1 cellular context compared by ENCODE assay signal in genomic region chr1:39269791-39270342, GRCh38.
A peak's percentile ranks its signal among the peaks of the same experiment; 100 is the strongest.
TF ChIP-seq lines count a peak whose summit lies in the region.

No MANE protein-coding gene starts in this region.

TF ChIP-seq in K562, 482 proteins besides CTCF, POLR2A, EP300 and RAD21 (continued from another document and continues in another):
- no peak for TF ChIP-seq ZNF277 (CRISPR knock-in tag; IDR thresholded peaks at IDR 0.05; ENCODE audit: borderline replicate concordance)
- no peak for TF ChIP-seq SNRNP70 (optimal IDR thresholded peaks at IDR 0.05; ENCODE audit: low read depth, low read length)
- TF ChIP-seq ZNF764 (CRISPR knock-in tag; IDR thresholded peaks at IDR 0.05; ENCODE audit: low read depth) = no peak
- TF ChIP-seq SMARCC2 (IDR thresholded peaks at IDR 0.05; ENCODE audit: low read depth) = peak; percentile 71; the same call in 1 of the 2 replicates
- no peak for TF ChIP-seq NFIC (IDR thresholded peaks at IDR 0.05)
- no peak for TF ChIP-seq MBD1 (CRISPR knock-in tag; IDR thresholded peaks at IDR 0.05)
- TF ChIP-seq MTA3 (IDR thresholded peaks at IDR 0.05; ENCODE audit: borderline replicate concordance) = peak; percentile 39; the same call in 1 of the 2 replicates
- TF ChIP-seq RBM17 (IDR thresholded peaks at IDR 0.05; ENCODE audit: borderline replicate concordance, low read depth, low read length) = no peak
- TF ChIP-seq TOE1 (IDR thresholded peaks at IDR 0.05; ENCODE audit: borderline replicate concordance) = no peak
- TF ChIP-seq TOE1 (CRISPR knock-in tag; IDR thresholded peaks at IDR 0.05; ENCODE audit: borderline replicate concordance, low read depth) = no peak
- TF ChIP-seq SREBF1 (IDR thresholded peaks at IDR 0.05; ENCODE audit: borderline replicate concordance, low read depth, low read length) = no peak
- no peak for TF ChIP-seq HDAC1 (IDR thresholded peaks at IDR 0.05)
- TF ChIP-seq TCF3 (CRISPR knock-in tag; IDR thresholded peaks at IDR 0.05) = peak; percentile 80
- TF ChIP-seq ZBTB8A (IDR thresholded peaks at IDR 0.05; ENCODE audit: partially characterized antibody) = no peak
- TF ChIP-seq TFAM (CRISPR knock-in tag; conservative IDR thresholded peaks at IDR 0.05) = no peak
- TF ChIP-seq HBP1 (CRISPR knock-in tag; IDR thresholded peaks at IDR 0.05) = 0 out of 2 replicates have a peak, but pooled peaks have one; percentile 12
- peak; percentile 25; the same call in 1 of the 2 replicates for TF ChIP-seq STAT5A (IDR thresholded peaks at IDR 0.05; ENCODE audit: borderline replicate concordance, low read length)
- peak in 1 of 2 experiments; percentile 33; a peak in 1 of 4 replicates for TF ChIP-seq RCOR1 (IDR thresholded peaks at IDR 0.05; ENCODE audit: borderline replicate concordance in 1 of 2, low read depth in 2 of 2, low read length in 2 of 2)
- TF ChIP-seq ATF7 (IDR thresholded peaks at IDR 0.05) = peak; percentile 70; the same call in 1 of the 2 replicates
- no peak for TF ChIP-seq ZNF561 (CRISPR knock-in tag; conservative IDR thresholded peaks at IDR 0.05)
- 0 out of 2 replicates have a peak, but pooled peaks have one; percentile 5 for TF ChIP-seq KLF16 (IDR thresholded peaks at IDR 0.05)
- no peak; a peak in 1 of 4 replicates for TF ChIP-seq TRIM24 (IDR thresholded peaks at IDR 0.05)
- TF ChIP-seq ZNF77 (CRISPR knock-in tag; IDR thresholded peaks at IDR 0.05) = no peak
- no peak for TF ChIP-seq SRSF7 (optimal IDR thresholded peaks at IDR 0.05; ENCODE audit: low read depth, low read length)
- no peak for TF ChIP-seq MCM3 (IDR thresholded peaks at IDR 0.05)
- no peak for TF ChIP-seq FOXP4 (CRISPR knock-in tag; IDR thresholded peaks at IDR 0.05; ENCODE audit: borderline replicate concordance)
- TF ChIP-seq MBD2 (IDR thresholded peaks at IDR 0.05; ENCODE audit: borderline replicate concordance, low read depth) = no peak
- no peak for TF ChIP-seq CBX8 (IDR thresholded peaks at IDR 0.05; ENCODE audit: borderline replicate concordance, extremely low read depth, low read depth, low read length, poor library complexity, severe bottlenecking)
- peak; percentile 50 for TF ChIP-seq MTA2 (IDR thresholded peaks at IDR 0.05; ENCODE audit: low read depth)
- peak; percentile 81 for TF ChIP-seq TEAD4 (IDR thresholded peaks at IDR 0.05; ENCODE audit: low read length)
- no peak for TF ChIP-seq TEAD4 (CRISPR knock-in tag; IDR thresholded peaks at IDR 0.05; ENCODE audit: borderline replicate concordance)
- TF ChIP-seq NR2C2 (CRISPR knock-in tag; IDR thresholded peaks at IDR 0.05) = no peak
- peak; percentile 15; the same call in 1 of the 2 replicates for TF ChIP-seq NR2C2 (tag; IDR thresholded peaks at IDR 0.05)
- peak; percentile 89 for TF ChIP-seq ARID1B (IDR thresholded peaks at IDR 0.05)
- peak; percentile 67 for TF ChIP-seq GATA2 (CRISPR knock-in tag; IDR thresholded peaks at IDR 0.05)
- TF ChIP-seq MYNN (IDR thresholded peaks at IDR 0.05) = no peak
- TF ChIP-seq MYNN (CRISPR knock-in tag; IDR thresholded peaks at IDR 0.05) = no peak
- TF ChIP-seq MTA1 (IDR thresholded peaks at IDR 0.05; ENCODE audit: borderline replicate concordance) = 0 out of 2 replicates have a peak, but pooled peaks have one; percentile 60
- no peak for TF ChIP-seq ZNF668 (CRISPR knock-in tag; IDR thresholded peaks at IDR 0.05)
- TF ChIP-seq GMEB1 (CRISPR knock-in tag; IDR thresholded peaks at IDR 0.05) = no peak
- no peak for TF ChIP-seq PRDM10 (IDR thresholded peaks at IDR 0.05; ENCODE audit: partially characterized antibody)
- peak; percentile 46 for TF ChIP-seq CXXC5 (CRISPR knock-in tag; IDR thresholded peaks at IDR 0.05)
- no peak for TF ChIP-seq HNRNPUL1 (IDR thresholded peaks at IDR 0.05; ENCODE audit: low read length)
- TF ChIP-seq PRPF4 (IDR thresholded peaks at IDR 0.05; ENCODE audit: insufficient read depth, low read depth, low read length, poor library complexity, severe bottlenecking) = no peak
- no peak for TF ChIP-seq PHB (CRISPR knock-in tag; IDR thresholded peaks at IDR 0.05)
- no peak for TF ChIP-seq CAMTA2 (CRISPR knock-in tag; conservative IDR thresholded peaks at IDR 0.05)
- no peak for TF ChIP-seq ZNF740 (CRISPR knock-in tag; IDR thresholded peaks at IDR 0.05)
- TF ChIP-seq ZNF740 (tag; IDR thresholded peaks at IDR 0.05) = no peak
- TF ChIP-seq CREB1 (IDR thresholded peaks at IDR 0.05) = no peak
- no peak for TF ChIP-seq CREB1 (CRISPR knock-in tag; IDR thresholded peaks at IDR 0.05)
- no peak for TF ChIP-seq FOXA1 (IDR thresholded peaks at IDR 0.05; ENCODE audit: borderline replicate concordance)
- TF ChIP-seq CBFA2T3 (IDR thresholded peaks at IDR 0.05) = peak; percentile 66
- 0 out of 4 replicates have a peak, but pooled peaks of 1 of the 2 experiments have one; percentile 8 for TF ChIP-seq NRF1 (conservative IDR thresholded peaks at IDR 0.05 in 1 of 2, IDR thresholded peaks at IDR 0.05 in 1 of 2)
- TF ChIP-seq HNRNPL (IDR thresholded peaks at IDR 0.05; ENCODE audit: low read depth, low read length) = no peak
- TF ChIP-seq CEBPG (CRISPR knock-in tag; IDR thresholded peaks at IDR 0.05) = peak; percentile 85
- TF ChIP-seq CEBPG (tag; conservative IDR thresholded peaks at IDR 0.05 in 1 of 2, IDR thresholded peaks at IDR 0.05 in 1 of 2) = peak; percentile 90 to 95
- TF ChIP-seq HES1 (IDR thresholded peaks at IDR 0.05; ENCODE audit: low read depth) = no peak; the same call in 1 of the 2 replicates
- TF ChIP-seq DPF2 (IDR thresholded peaks at IDR 0.05) = peak; percentile 84
- peak; percentile 74; the same call in 1 of the 2 replicates for TF ChIP-seq SMARCE1 (IDR thresholded peaks at IDR 0.05)
- no peak for TF ChIP-seq BHLHE40 (IDR thresholded peaks at IDR 0.05; ENCODE audit: low read length)
